Comparison of ENCODE assay signal across 18 cellular contexts in the genomic region with DNA sequence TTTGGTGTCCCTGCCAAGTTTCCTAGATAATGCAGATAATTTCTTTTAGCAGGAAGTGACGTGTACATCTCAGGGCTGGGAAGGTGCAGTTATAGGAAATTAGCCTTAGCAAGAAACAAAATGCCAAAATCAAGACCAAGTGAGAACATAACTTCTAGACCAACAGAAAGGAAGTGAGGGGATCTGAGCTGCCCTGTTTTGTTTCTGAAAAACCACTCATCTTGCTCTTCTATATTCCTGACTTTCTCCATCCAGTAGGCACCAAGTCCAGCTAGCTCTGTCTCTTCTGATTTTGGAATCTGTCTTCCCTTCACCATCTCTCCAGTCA. TPM values are rescaled to one million over a fixed set of nuclear protein-coding genes. Genes with fewer than 3 reads are reported as not detected.
A peak's percentile ranks its signal among the peaks of the same experiment; 100 is the strongest.
DNase-seq lines count a peak whose midpoint lies in the region; ATAC-seq lines count a peak whose summit lies in the region.
"Had no signal": no experiment of that assay in that cellular context is flagged by ENCODE, and none has a peak within 500 bp of the region (broad histone marks: within the 10 kb centered on the region; RNA-seq: fewer than 3 reads in every experiment).

No MANE protein-coding gene starts in this region.

- DNase-seq in activated CD4-positive, alpha-beta T cell treated with anti-CD3 and anti-CD28 coated beads, Interleukin-2, amount 10 ng/mL, durations not matched to agents 7 days and 5 days = no peak
- no peak for DNase-seq in activated CD4-positive, alpha-beta T cell treated with anti-CD3 and anti-CD28 coated beads for 48 hours
- no peak for DNase-seq in activated CD4-positive, alpha-beta memory T cell treated with anti-CD3 and anti-CD28 coated beads for 36 hours
- DNase-seq in epithelial cell of prostate (ENCODE audit: low read depth, low spot score) (no peak), G401 (ENCODE audit: low spot score) (no peak)
- no peak for DNase-seq in naive thymus-derived CD8-positive, alpha-beta T cell
- DNase-seq: effector memory CD4-positive, alpha-beta T cell; left cardiac atrium; NCI-H1092; NCI-H2107; ovary; SK-N-SH had no signal

- ATAC-seq in naive thymus-derived CD8-positive, alpha-beta T cell = no peak
- no peak for ATAC-seq in GM19035 (IDR thresholded peaks at IDR 0.05; ENCODE audit: unreplicated experiment)
- ATAC-seq: A549, left cardiac atrium had no signal

- in situ Hi-C loops in G401 (cut with HindIII; ENCODE audit: low sequenced_read_pairs) = no loop called here

- CTCF ChIA-PET in activated CD4-positive, alpha-beta T cell treated with anti-CD3 and anti-CD28 coated beads, Interleukin-2, amount 10 ng/mL, durations not matched to agents 7 days and 5 days (lab: Charles Lee) = interaction anchor here (1.6 kb wide), 1 partner anchor 9 kb away, joined by 5 read pairs; no protein-coding TSS in a partner anchor
- CTCF ChIA-PET in activated CD4-positive, alpha-beta memory T cell treated with anti-CD3 and anti-CD28 coated beads for 36 hours (lab: Charles Lee) = interaction anchor here (1.1 kb wide), 1 partner anchor 86 kb away, joined by 3 read pairs; no protein-coding TSS in a partner anchor

- H3K4me1 Mint-ChIP-seq in activated CD4-positive, alpha-beta T cell treated with anti-CD3 and anti-CD28 coated beads, Interleukin-2, amount 10 ng/mL, durations not matched to agents 7 days and 5 days = peaks cover 35% of the 10 kb centered on the region
- H3K4me1 Mint-ChIP-seq in activated CD4-positive, alpha-beta memory T cell treated with anti-CD3 and anti-CD28 coated beads for 36 hours (ENCODE audit: low read depth) = peaks cover 20% of the 10 kb centered on the region
- peaks cover 26% of the 10 kb centered on the region for H3K4me1 Mint-ChIP-seq in stimulated activated naive CD8-positive, alpha-beta T cell treated with anti-CD3 and anti-CD28 coated beads, Interleukin-15, Interleukin-2, amounts not matched to agents 100 ng/mL and 50 ng/mL, for 24 hours (ENCODE audit: low read depth)
- peaks cover 2 to 10% (median 5%) of the 10 kb centered on the region in 4 donors for H3K4me1 Mint-ChIP-seq in naive thymus-derived CD8-positive, alpha-beta T cell

- intact Hi-C loops in activated CD4-positive, alpha-beta memory T cell treated with anti-CD3 and anti-CD28 coated beads for 36 hours (cut with micrococcal nuclease) = loop anchor here (1.0 to 2.0 kb wide), 3 partner anchors 13 to 303 kb away; no protein-coding TSS in a partner anchor

- peak overlapping the region; percentile 57 for H3K27ac Mint-ChIP-seq in activated CD4-positive, alpha-beta T cell treated with anti-CD3 and anti-CD28 coated beads, Interleukin-2, amount 10 ng/mL, durations not matched to agents 7 days and 5 days
- H3K27ac Mint-ChIP-seq in activated CD4-positive, alpha-beta memory T cell treated with anti-CD3 and anti-CD28 coated beads for 36 hours = peak overlapping the region; percentile 62
- H3K27ac Mint-ChIP-seq in stimulated activated naive CD8-positive, alpha-beta T cell treated with anti-CD3 and anti-CD28 coated beads, Interleukin-15, Interleukin-2, amounts not matched to agents 100 ng/mL and 50 ng/mL, for 24 hours = peak overlapping the region; percentile 16
- H3K27ac Mint-ChIP-seq in naive thymus-derived CD8-positive, alpha-beta T cell = no peak overlapping the region

- peaks cover 13% of the 10 kb centered on the region for H3K36me3 Mint-ChIP-seq in activated CD4-positive, alpha-beta T cell treated with anti-CD3 and anti-CD28 coated beads, Interleukin-2, amount 10 ng/mL, durations not matched to agents 7 days and 5 days (ENCODE audit: low read depth)
- H3K36me3 Mint-ChIP-seq in activated CD4-positive, alpha-beta memory T cell treated with anti-CD3 and anti-CD28 coated beads for 36 hours = no peaks in the 10 kb centered on the region
- no peaks in the 10 kb centered on the region for H3K36me3 Mint-ChIP-seq in stimulated activated naive CD8-positive, alpha-beta T cell treated with anti-CD3 and anti-CD28 coated beads, Interleukin-15, Interleukin-2, amounts not matched to agents 100 ng/mL and 50 ng/mL, for 24 hours (ENCODE audit: low read depth)
- H3K36me3 Mint-ChIP-seq in naive thymus-derived CD8-positive, alpha-beta T cell = peaks cover 0 to 4% (median 0%) of the 10 kb centered on the region in 3 donors

- POLR2A ChIA-PET in activated CD4-positive, alpha-beta T cell treated with anti-CD3 and anti-CD28 coated beads, Interleukin-2, amount 10 ng/mL, durations not matched to agents 7 days and 5 days (lab: Charles Lee) = no interaction called here
- POLR2A ChIA-PET in activated CD4-positive, alpha-beta memory T cell treated with anti-CD3 and anti-CD28 coated beads for 36 hours (lab: Charles Lee) = no interaction called here
- POLR2A ChIA-PET in naive thymus-derived CD8-positive, alpha-beta T cell (lab: Charles Lee) = no interaction called here

- H3K9me3 Mint-ChIP-seq in activated CD4-positive, alpha-beta T cell treated with anti-CD3 and anti-CD28 coated beads, Interleukin-2, amount 10 ng/mL, durations not matched to agents 7 days and 5 days = peaks cover 1% of the 10 kb centered on the region
- no peaks in the 10 kb centered on the region for H3K9me3 Mint-ChIP-seq in activated CD4-positive, alpha-beta memory T cell treated with anti-CD3 and anti-CD28 coated beads for 36 hours
- no peaks in the 10 kb centered on the region for H3K9me3 Mint-ChIP-seq in stimulated activated naive CD8-positive, alpha-beta T cell treated with anti-CD3 and anti-CD28 coated beads, Interleukin-15, Interleukin-2, amounts not matched to agents 100 ng/mL and 50 ng/mL, for 24 hours
- no peaks in the 10 kb centered on the region for H3K9me3 Mint-ChIP-seq in naive thymus-derived CD8-positive, alpha-beta T cell

- no peaks in the 10 kb centered on the region for H3K27me3 Mint-ChIP-seq in activated CD4-positive, alpha-beta T cell treated with anti-CD3 and anti-CD28 coated beads, Interleukin-2, amount 10 ng/mL, durations not matched to agents 7 days and 5 days
- no peaks in the 10 kb centered on the region for H3K27me3 Mint-ChIP-seq in activated CD4-positive, alpha-beta memory T cell treated with anti-CD3 and anti-CD28 coated beads for 36 hours
- H3K27me3 Mint-ChIP-seq in stimulated activated naive CD8-positive, alpha-beta T cell treated with anti-CD3 and anti-CD28 coated beads, Interleukin-15, Interleukin-2, amounts not matched to agents 100 ng/mL and 50 ng/mL, for 24 hours = no peaks in the 10 kb centered on the region
- no peaks in the 10 kb centered on the region for H3K27me3 Mint-ChIP-seq in naive thymus-derived CD8-positive, alpha-beta T cell

- no peak overlapping the region for H3K4me3 Mint-ChIP-seq in activated CD4-positive, alpha-beta T cell treated with anti-CD3 and anti-CD28 coated beads, Interleukin-2, amount 10 ng/mL, durations not matched to agents 7 days and 5 days
- no peak overlapping the region for H3K4me3 Mint-ChIP-seq in activated CD4-positive, alpha-beta memory T cell treated with anti-CD3 and anti-CD28 coated beads for 36 hours
- H3K4me3 Mint-ChIP-seq in stimulated activated naive CD8-positive, alpha-beta T cell treated with anti-CD3 and anti-CD28 coated beads, Interleukin-15, Interleukin-2, amounts not matched to agents 100 ng/mL and 50 ng/mL, for 24 hours = no peak overlapping the region
- no peak overlapping the region for H3K4me3 Mint-ChIP-seq in naive thymus-derived CD8-positive, alpha-beta T cell

- peak overlapping the region; percentile 96 for H3K27ac ChIP-seq in epithelial cell of prostate
- H3K27ac ChIP-seq: A549, HL-60, KMS-11, ovary, PC-9 had no signal

RNA-seq across cellular contexts. Expression of gene DUSP6, which starts 23.9 kb away (rescaled TPM):
- 10 to 100 TPM; 48.2 to 48.5 TPM for total RNA-seq in activated CD4-positive, alpha-beta T cell treated with anti-CD3 and anti-CD28 coated beads, Interleukin-2, amount 10 ng/mL, durations not matched to agents 7 days and 5 days
- total RNA-seq in activated CD4-positive, alpha-beta memory T cell treated with anti-CD3 and anti-CD28 coated beads for 36 hours = 10 to 100 TPM; 86.7 to 87.9 TPM
- total RNA-seq in naive thymus-derived CD8-positive, alpha-beta T cell = 1 to 10 TPM in 1 of 2 experiments, under 1 TPM in 1; 0.57 to 1.4 TPM
- polyA plus RNA-seq in naive thymus-derived CD8-positive, alpha-beta T cell = 1 to 10 TPM in 2 of 3 donors, under 1 TPM in 1; 0.67 to 2.1 (median 1.1) TPM
- total RNA-seq in G401 (2014; rRNA removed; shearing (Covaris generic)) = 233 and 289 TPM in 2 replicates

Comparison
In these comparisons a context has a peak if more than half of its experiments do, and no peak if none do; other contexts are left out.
1. H3K27ac Mint-ChIP-seq: peak in activated CD4-positive, alpha-beta T cell treated with anti-CD3 and anti-CD28 coated beads, Interleukin-2, amount 10 ng/mL, durations not matched to agents 7 days and 5 days (single experiment), activated CD4-positive, alpha-beta memory T cell treated with anti-CD3 and anti-CD28 coated beads for 36 hours (single experiment) and stimulated activated naive CD8-positive, alpha-beta T cell treated with anti-CD3 and anti-CD28 coated beads, Interleukin-15, Interleukin-2, amounts not matched to agents 100 ng/mL and 50 ng/mL, for 24 hours (single experiment); none in naive thymus-derived CD8-positive, alpha-beta T cell (0 of 10).
2. RNA of gene DUSP6, which starts 23.9 kb away (total RNA-seq): 233 to 289 TPM in G401, 86.7 to 87.9 TPM in activated CD4-positive, alpha-beta memory T cell treated with anti-CD3 and anti-CD28 coated beads for 36 hours and 48.2 to 48.5 TPM in activated CD4-positive, alpha-beta T cell treated with anti-CD3 and anti-CD28 coated beads, Interleukin-2, amount 10 ng/mL, durations not matched to agents 7 days and 5 days; 0.57 to 1.4 TPM in naive thymus-derived CD8-positive, alpha-beta T cell; every median in the first group is over 10 times any median in the second.